7 cellular contexts compared by ENCODE assay signal in genomic region chr2:70190413-70191243, GRCh38. TPM values are rescaled to one million over a fixed set of nuclear protein-coding genes. Genes with fewer than 3 reads are reported as not detected.
DNase-seq lines count a peak whose midpoint lies in the region; ATAC-seq and TF ChIP-seq lines count a peak whose summit lies in the region.

TSS of gene C2orf42 (minus strand) at chr2:70191019. CDS start at chr2:70181985, 9,034 bp downstream.

- WGBS in hepatocyte (ENCODE audit: low lambda C conversion rate, missing lambda C conversion rate), result under 1% methylated on average over 46 of the region's 61 CpGs

- DNase-seq in NCI-H2081 (lab: John Stamatoyannopoulos, UW) (peak; percentile 92 to 95), T1000 (lab: John Stamatoyannopoulos, UW) (peak; percentile 93), astrocyte of the hippocampus (ENCODE audit: low read depth, low spot score) (peak; percentile 99), hepatocyte (ENCODE audit: low spot score) (peak; percentile 98), retina (peak; percentile 97)

- no peaks in the 10 kb centered on the region for H3K36me3 ChIP-seq in hepatocyte (replicated peaks; ENCODE audit: insufficient read depth, low read depth)

- no peaks in the 10 kb centered on the region for H4K20me1 ChIP-seq in hepatocyte (ENCODE audit: insufficient read depth, poor library complexity, severe bottlenecking)

- peak within 1 kb of the TSS; percentile 87 for H2AFZ ChIP-seq in hepatocyte

- no peaks in the 10 kb centered on the region for H3K9me2 ChIP-seq in hepatocyte (replicated peaks; ENCODE audit: insufficient read depth)

- H3K4me1 ChIP-seq in hepatocyte (ENCODE audit: insufficient read depth), result no peaks in the 10 kb centered on the region

- no peaks in the 10 kb centered on the region for H3K9me3 ChIP-seq in hepatocyte (ENCODE audit: low read depth)

- ATAC-seq in GM18508 (IDR thresholded peaks at IDR 0.05; ENCODE audit: insufficient read depth, unreplicated experiment) (peak; percentile 72), HG03025 (IDR thresholded peaks at IDR 0.05; ENCODE audit: low FRiP score, unreplicated experiment) (peak; percentile 75)

- peak within 1 kb of the TSS; percentile 68 for H3K4me3 ChIP-seq in hepatocyte

- H3K4me2 ChIP-seq in hepatocyte, result peak within 1 kb of the TSS; percentile 74

- peak; percentile 13 for TF ChIP-seq CTCF in hepatocyte (IDR thresholded peaks at IDR 0.05; ENCODE audit: poor library complexity)

- peaks cover 14% of the 10 kb centered on the region for H3K79me2 ChIP-seq in hepatocyte

- H3K27ac ChIP-seq in hepatocyte, result peak within 1 kb of the TSS; percentile 97

- H3K27me3 ChIP-seq in hepatocyte, result no peaks in the 10 kb centered on the region

RNA-seq across cellular contexts. Expression of gene C2orf42, which starts in this region (rescaled TPM):
- total RNA-seq in hepatocyte, result 16.3 and 22.0 TPM in 2 replicates
- 10.1 and 14.3 TPM in 2 replicates for polyA plus RNA-seq in hepatocyte

Comparison
In these comparisons a context has a peak if more than half of its experiments do, and no peak if none do; other contexts are left out.
1. Peak in every context shown above with its lines: DNase-seq, ATAC-seq, H3K4me3 ChIP-seq and H3K27ac ChIP-seq.